In genomic region chr17:74987909-74988711, GRCh38 we compare ENCODE assay signal across 1 cellular context.
TF ChIP-seq lines count a peak whose summit lies in the region.

No MANE protein-coding gene starts in this region.

TF ChIP-seq in H1, 55 proteins besides CTCF, POLR2A, EP300 and RAD21:
- TF ChIP-seq ASH2L (IDR thresholded peaks at IDR 0.05; ENCODE audit: low read length): peak; percentile 66
- TF ChIP-seq KDM4A (IDR thresholded peaks at IDR 0.05; ENCODE audit: low read depth, low read length, severe bottlenecking): no peak
- 0 out of 4 replicates have a peak, but pooled peaks of 1 of the 2 experiments have one; percentile 52 for TF ChIP-seq SIN3A (conservative IDR thresholded peaks at IDR 0.05 in 1 of 2, IDR thresholded peaks at IDR 0.05 in 1 of 2; ENCODE audit: low read depth in 1 of 2, low read length in 2 of 2)
- TF ChIP-seq CREB1 (IDR thresholded peaks at IDR 0.05): peak; percentile 48
- 0 out of 4 replicates have a peak, but pooled peaks of 1 of the 2 experiments have one; percentile 18 for TF ChIP-seq HDAC2 (IDR thresholded peaks at IDR 0.05; ENCODE audit: borderline replicate concordance in 1 of 2, low read depth in 2 of 2, low read length in 2 of 2)
- peak; percentile 55; the same call in 1 of the 2 replicates for TF ChIP-seq PHF8 (conservative IDR thresholded peaks at IDR 0.05; ENCODE audit: low read depth, low read length)
- TF ChIP-seq POLR2AphosphoS5 (IDR thresholded peaks at IDR 0.05; ENCODE audit: low read depth, low read length): peak; percentile 24
- no peak for TF ChIP-seq POU5F1 (IDR thresholded peaks at IDR 0.05; ENCODE audit: low read depth, low read length)
- 0 out of 2 replicates have a peak, but pooled peaks have one; percentile 22 for TF ChIP-seq EGR1 (IDR thresholded peaks at IDR 0.05; ENCODE audit: borderline replicate concordance, low read depth, low read length)
- no peak for TF ChIP-seq BRCA1 (IDR thresholded peaks at IDR 0.05; ENCODE audit: low read depth, low read length)
